In genomic region chr18:6598657-6599056, GRCh38 we compare ENCODE assay signal across 23 cellular contexts.
"Had no signal": no experiment of that assay in that cellular context is flagged by ENCODE, and none has a peak within 500 bp of the region (broad histone marks: within the 10 kb centered on the region; RNA-seq: fewer than 3 reads in every experiment).

No MANE protein-coding gene starts in this region.

- H3K4me3 Mint-ChIP-seq: activated CD4-positive, alpha-beta memory T cell treated with anti-CD3 and anti-CD28 coated beads for 36 hours; activated CD4-positive, alpha-beta T cell treated with anti-CD3 and anti-CD28 coated beads, Interleukin-2, amount 10 ng/mL, durations not matched to agents 7 days and 5 days; activated naive CD4-positive, alpha-beta T cell treated with anti-CD3 and anti-CD28 coated beads for 36 hours; activated naive CD8-positive, alpha-beta T cell; activated T-helper 17 cell treated with anti-CD3 and anti-CD28 coated beads, Interleukin-2, amount 50 U/mL, for 72 hours; T-cell had no signal

- H3K27me3 Mint-ChIP-seq: activated CD4-positive, alpha-beta memory T cell treated with anti-CD3 and anti-CD28 coated beads for 36 hours; activated CD4-positive, alpha-beta T cell treated with anti-CD3 and anti-CD28 coated beads, Interleukin-2, amount 10 ng/mL, durations not matched to agents 7 days and 5 days; activated naive CD8-positive, alpha-beta T cell; activated T-helper 17 cell treated with anti-CD3 and anti-CD28 coated beads, Interleukin-2, amount 50 U/mL, for 72 hours; T-cell had no signal

- H3K4me3 ChIP-seq: SK-N-MC had no signal

- ATAC-seq: activated T-helper 17 cell treated with anti-CD3 and anti-CD28 coated beads, Interleukin-2, amount 50 U/mL, for 72 hours; Right ventricle myocardium inferior; T-cell had no signal

- FAIRE-seq: TTC549 had no signal

- H3K36me3 Mint-ChIP-seq: activated CD4-positive, alpha-beta memory T cell treated with anti-CD3 and anti-CD28 coated beads for 36 hours; activated naive CD8-positive, alpha-beta T cell; T-cell had no signal

- H3K27ac ChIP-seq: SK-N-MC had no signal

- H3K4me1 Mint-ChIP-seq: activated CD4-positive, alpha-beta T cell treated with anti-CD3 and anti-CD28 coated beads, Interleukin-2, amount 10 ng/mL, durations not matched to agents 7 days and 5 days; activated T-helper 17 cell treated with anti-CD3 and anti-CD28 coated beads, Interleukin-2, amount 50 U/mL, for 72 hours; T-cell had no signal

- H3K27ac Mint-ChIP-seq: activated CD4-positive, alpha-beta memory T cell treated with anti-CD3 and anti-CD28 coated beads for 36 hours; activated CD4-positive, alpha-beta T cell treated with anti-CD3 and anti-CD28 coated beads, Interleukin-2, amount 10 ng/mL, durations not matched to agents 7 days and 5 days; activated naive CD4-positive, alpha-beta T cell treated with anti-CD3 and anti-CD28 coated beads for 36 hours; activated naive CD8-positive, alpha-beta T cell; activated T-helper 17 cell treated with anti-CD3 and anti-CD28 coated beads, Interleukin-2, amount 50 U/mL, for 72 hours; T-cell had no signal

- DNase-seq: activated CD4-positive, alpha-beta memory T cell treated with anti-CD3 and anti-CD28 coated beads for 36 hours; activated CD4-positive, alpha-beta T cell treated with anti-CD3 and anti-CD28 coated beads, Interleukin-2, amount 10 ng/mL, durations not matched to agents 7 days and 5 days; activated CD4-positive, CD25-positive, alpha-beta regulatory T cell; activated gamma-delta T cell; activated naive CD4-positive, alpha-beta T cell treated with anti-CD3 and anti-CD28 coated beads for 36 hours; activated T-cell treated with anti-CD3 and anti-CD28 coated beads for 4 hours; activated T-cell treated with anti-CD3 and anti-CD28 coated beads, Interleukin-2, amount 50 U/mL, for 48 hours; cerebellar nuclear complex; MV-4-11; NCI-H1092 treated with DMSO at 0.1 percent for 48 hours; NCI-H1417 treated with DMSO at 0.1 percent for 48 hours; NCI-H1694; NCI-H2029 treated with DMSO at 0.1 percent for 48 hours; NCI-H526; NCI-H82; T-cell; T-helper 2 cell; T1000 had no signal

- H3K9me3 Mint-ChIP-seq: activated CD4-positive, alpha-beta T cell treated with anti-CD3 and anti-CD28 coated beads, Interleukin-2, amount 10 ng/mL, durations not matched to agents 7 days and 5 days; activated naive CD4-positive, alpha-beta T cell treated with anti-CD3 and anti-CD28 coated beads for 36 hours had no signal
